Comparison of ENCODE assay signal across 9 cellular contexts in genomic region chr22:38513063-38513462, GRCh38. TPM values are rescaled to one million over a fixed set of nuclear protein-coding genes. Genes with fewer than 3 reads are reported as not detected.
DNase-seq lines count a peak whose midpoint lies in the region; ATAC-seq, FAIRE-seq and TF ChIP-seq lines count a peak whose summit lies in the region.
"Had no signal": no experiment of that assay in that cellular context is flagged by ENCODE, and none has a peak within 500 bp of the region (broad histone marks: within the 10 kb centered on the region; RNA-seq: fewer than 3 reads in every experiment).

No MANE protein-coding gene starts in this region.

- H4K20me1 ChIP-seq in OCI-LY1 (ENCODE audit: insufficient read depth, low read length) (no peaks in the 10 kb centered on the region), K562 (replicated peaks; ENCODE audit: control insufficient read depth, insufficient read depth, low read length) (no peaks in the 10 kb centered on the region)

- H3K27ac ChIP-seq in OCI-LY1 (ENCODE audit: low read depth, low read length, poor library complexity, severe bottlenecking) (no peak overlapping the region), K562 (ENCODE audit: extremely low read depth, low read depth, low read length) (no peak overlapping the region; the same call in 2 of the 3 replicates), psoas muscle (no peak overlapping the region)

- in situ Hi-C loops in K562 (cut with MboI), result no loop called here

- POLR2A ChIA-PET in K562 (lab: Yijun Ruan, JAX), result interaction anchor here (3.4 kb wide), 1 partner anchor 11 kb away, joined by 12 read pairs; no protein-coding TSS in a partner anchor

- TF ChIP-seq POLR2A in K562 (conservative IDR thresholded peaks at IDR 0.05), result no peak

- TF ChIP-seq RAD21 in K562 (CRISPR knock-in tag; conservative IDR thresholded peaks at IDR 0.05 in 1 of 2, IDR thresholded peaks at IDR 0.05 in 1 of 2), result peak in 1 of 2 experiments; percentile 38; a peak in 2 of 4 replicates

- no peaks in the 10 kb centered on the region for H3K36me3 ChIP-seq in OCI-LY1 (ENCODE audit: insufficient read depth, low read length)
- H3K36me3 ChIP-seq in K562 (ENCODE audit: control insufficient read depth, insufficient read depth, low read length), result no peaks in the 10 kb centered on the region
- no peaks in the 10 kb centered on the region for H3K36me3 ChIP-seq in psoas muscle (ENCODE audit: insufficient read depth in 1 of 2, low read depth in 1 of 2)

- no peaks in the 10 kb centered on the region for H3K9me2 ChIP-seq in OCI-LY1 (ENCODE audit: low read depth, low read length)

- no peak overlapping the region for H3K4me3 ChIP-seq in OCI-LY1 (ENCODE audit: low read depth, low read length, poor library complexity, severe bottlenecking)
- no peak overlapping the region for H3K4me3 ChIP-seq in K562
- no peak overlapping the region for H3K4me3 ChIP-seq in psoas muscle

- H2AFZ ChIP-seq in OCI-LY1 (ENCODE audit: low read length), result no peak overlapping the region
- 0 out of 2 replicates have a peak overlapping the region, but pooled peaks have one; percentile 62 for H2AFZ ChIP-seq in K562 (ENCODE audit: low read depth, low read length)

- FAIRE-seq in K562 (lab: Jason Lieb, UNC), result peak; percentile 69

- H3F3A ChIP-seq in OCI-LY1 (ENCODE audit: insufficient read depth, low read length), result no peaks in the 10 kb centered on the region

- TF ChIP-seq CTCF in OCI-LY1 (IDR thresholded peaks at IDR 0.05; ENCODE audit: low read length) (peak; percentile 62), K562 (IDR thresholded peaks at IDR 0.05 in 2 of 3, conservative IDR thresholded peaks at IDR 0.05 in 1 of 3; ENCODE audit: insufficient read depth in 2 of 3, low read depth in 1 of 3, low read length in 3 of 3) (peak; percentile 45 to 64 (median 61)), psoas muscle (IDR thresholded peaks at IDR 0.05) (no peak)

- intact Hi-C loops in K562 (cut with micrococcal nuclease) (loop anchor here (5.0 kb wide), 1 partner anchor 59 kb away; the partner anchor contains the start of gene DMC1), psoas muscle (cut with DNase I) (no loop called here)

- H3K9me3 ChIP-seq in OCI-LY1 (ENCODE audit: low read length) (no peaks in the 10 kb centered on the region), K562 (replicated peaks; ENCODE audit: control insufficient read depth, insufficient read depth, low read depth, low read length) (no peaks in the 10 kb centered on the region), psoas muscle (no peaks in the 10 kb centered on the region)

- CTCF ChIA-PET in K562 (lab: Yijun Ruan, JAX; ENCODE audit: low intra/inter-chr PET ratio), result no interaction called here

- H3K27me3 ChIP-seq in OCI-LY1 (ENCODE audit: insufficient read depth, low read length) (no peaks in the 10 kb centered on the region), K562 (ENCODE audit: control insufficient read depth in 2 of 2, insufficient read depth in 2 of 2, low read length in 2 of 2) (no peaks in the 10 kb centered on the region), psoas muscle (ENCODE audit: insufficient read depth in 3 of 3, low read length in 2 of 3) (no peaks in the 10 kb centered on the region)

- peaks cover 5% of the 10 kb centered on the region for H3K4me1 ChIP-seq in OCI-LY1 (ENCODE audit: insufficient read depth, low read length, severe bottlenecking)
- peaks cover 21 to 35% of the 10 kb centered on the region in 2 experiments; a peak in 4 of 5 replicates for H3K4me1 ChIP-seq in K562 (replicated peaks in 1 of 2; ENCODE audit: control insufficient read depth in 2 of 2, insufficient read depth in 2 of 2, low read length in 2 of 2)
- H3K4me1 ChIP-seq in psoas muscle, result no peaks in the 10 kb centered on the region

- H3K9ac ChIP-seq in OCI-LY1 (ENCODE audit: low read length) (no peak overlapping the region), K562 (ENCODE audit: insufficient read depth in 1 of 2, low read depth in 2 of 2, low read length in 2 of 2) (no peak overlapping the region; a peak in 1 of 4 replicates)

- DNase-seq in NCI-H82 (lab: John Stamatoyannopoulos, UW) (peak; percentile 49), NCI-H82 treated with DMSO at 0.1 percent for 48 hours (lab: John Stamatoyannopoulos, UW; ENCODE audit: unreplicated experiment) (no peak), K562 (ENCODE audit: extremely low read depth in 1 of 4, low spot score in 3 of 4) (peak; percentile 29 to 63 (median 46)), psoas muscle (no peak), NCI-H1105 treated with DMSO at 0.1 percent for 48 hours (lab: John Stamatoyannopoulos, UW) (no peak), putamen (ENCODE audit: low spot score) (no peak)
- DNase-seq in stimulated activated CD8-positive, alpha-beta memory T cell treated with anti-CD3 and anti-CD28 coated beads, Interleukin-12 subunit alpha, Interleukin-12 subunit beta, amount 100 ng/mL, for 4 hours (ENCODE audit: low read depth), result peak; percentile 15
- DNase-seq: hippocampal formation had no signal

- WGBS in K562 (ENCODE audit: insufficient coverage, low coverage, missing lambda C conversion rate), result no CpG with 5 or more reads among the region's 1 CpG
- WGBS in psoas muscle, 3 donors, result 67 to 91% (median 83%) methylated on average over 1 of the region's 1 CpG

- H3K79me2 ChIP-seq in OCI-LY1 (ENCODE audit: insufficient read depth, low read length) (no peaks in the 10 kb centered on the region), K562 (ENCODE audit: control insufficient read depth, insufficient read depth, low read length) (no peaks in the 10 kb centered on the region)

- H3K4me2 ChIP-seq in OCI-LY1 (ENCODE audit: low read length) (no peak overlapping the region), K562 (ENCODE audit: insufficient read depth, low read length) (no peak overlapping the region)

- no TSS peak for BruUV-seq in K562 (replicated peaks; lab: Mats Ljungman, UMichigan)

- ATAC-seq in K562 (peak; percentile 89), psoas muscle (no peak)

- no peak for TF ChIP-seq EP300 in K562 (IDR thresholded peaks at IDR 0.05; ENCODE audit: low read length)

- no peaks in the 10 kb centered on the region for H3K9me1 ChIP-seq in K562 (ENCODE audit: control insufficient read depth, insufficient read depth, low read length)

RNA-seq across cellular contexts. Expression of gene DDX17, which starts 7.0 kb away (rescaled TPM):
- total RNA-seq in K562 (2011; cell fraction: chromatin; rRNA removed; ENCODE audit: low replicate concordance), result 606 and 912 TPM in 2 replicates
- 357 and 403 TPM in 2 replicates for total RNA-seq in K562 (2011; cell fraction: nucleolus; rRNA removed)
- 494 and 663 TPM in 2 replicates for total RNA-seq in K562 (2011; cell fraction: nucleoplasm; rRNA removed)
- total RNA-seq in K562 (2014; rRNA removed) (330 and 355 TPM in 2 replicates), K562 (2014; rRNA removed; fragmentation: Illumina TruSeq; extraction: Trizol) (165 and 171 TPM in 2 replicates), K562 (2015; rRNA removed; fragmentation: Illumina TruSeq; extraction: Trizol) (182 and 189 TPM in 2 replicates), K562 (2021) (216 and 224 TPM in 2 replicates), psoas muscle (100 to 1,000 TPM; 127 to 173 (median 150) TPM)
- polyA plus RNA-seq in K562 (2011; rRNA removed) (421 and 553 TPM in 2 replicates), K562 (2014; fragmentation: Illumina TruSeq; extraction: Trizol) (160 and 185 TPM in 2 replicates), K562 (2014; fragmentation: Nextera tagmentation; extraction: Ambion mirVana) (10 to 100 TPM; 17.6 to 66.9 TPM), K562 (2014; rRNA removed) (252 and 270 TPM in 2 replicates), psoas muscle (10 to 100 TPM; 41.4 to 87.7 (median 49.5) TPM)
- polyA plus RNA-seq in K562 (2011; cell fraction: cytosol; rRNA removed), result 303 and 320 TPM in 2 replicates
- polyA plus RNA-seq in K562 (2011; cell fraction: nucleus; rRNA removed), result 1,663 and 2,084 TPM in 2 replicates
- polyA plus RNA-seq in K562 (2012), result 105 and 137 TPM in 2 replicates
- polyA minus RNA-seq in K562 (2011; rRNA and poly(A)+ RNA removed), result 387 and 408 TPM in 2 replicates
- polyA minus RNA-seq in K562 (2011; cell fraction: cytosol; rRNA and poly(A)+ RNA removed), result 127 and 132 TPM in 2 replicates
- 457 and 507 TPM in 2 replicates for polyA minus RNA-seq in K562 (2011; cell fraction: nucleus; rRNA and poly(A)+ RNA removed)

RNA-seq across cellular contexts. Expression of gene KDELR3, which starts 45.2 kb away (rescaled TPM):
- total RNA-seq in K562 (2011; cell fraction: chromatin; rRNA removed; ENCODE audit: low replicate concordance), result 28.0 and 28.7 TPM in 2 replicates
- 33.2 and 33.5 TPM in 2 replicates for total RNA-seq in K562 (2011; cell fraction: nucleolus; rRNA removed)
- total RNA-seq in K562 (2011; cell fraction: nucleoplasm; rRNA removed), result 37.2 and 51.0 TPM in 2 replicates
- total RNA-seq in K562 (2014; rRNA removed) (8.8 and 10.9 TPM in 2 replicates), K562 (2014; rRNA removed; fragmentation: Illumina TruSeq; extraction: Trizol) (9.6 and 10.8 TPM in 2 replicates), K562 (2015; rRNA removed; fragmentation: Illumina TruSeq; extraction: Trizol) (7.1 and 7.4 TPM in 2 replicates), K562 (2021) (10.6 and 12.2 TPM in 2 replicates), psoas muscle (1 to 10 TPM in 2 of 4 donors, under 1 TPM in 2; 0.80 to 1.9 (median 1.2) TPM)
- polyA plus RNA-seq in K562 (2011; rRNA removed) (44.8 and 49.1 TPM in 2 replicates), K562 (2014; fragmentation: Illumina TruSeq; extraction: Trizol) (18.7 and 23.6 TPM in 2 replicates), K562 (2014; fragmentation: Nextera tagmentation; extraction: Ambion mirVana) (1 to 10 TPM; 7.6 to 8.5 TPM), K562 (2014; rRNA removed) (13.7 and 19.7 TPM in 2 replicates), psoas muscle (1 to 10 TPM in 1 of 3 donors, under 1 TPM in 2; 0.53 to 1.1 (median 0.75) TPM)
- polyA plus RNA-seq in K562 (2011; cell fraction: cytosol; rRNA removed), result 32.6 and 47.4 TPM in 2 replicates
- 8.3 and 16.8 TPM in 2 replicates for polyA plus RNA-seq in K562 (2011; cell fraction: nucleus; rRNA removed)
- polyA plus RNA-seq in K562 (2012), result 11.4 and 20.4 TPM in 2 replicates
- 21.7 and 25.7 TPM in 2 replicates for polyA minus RNA-seq in K562 (2011; rRNA and poly(A)+ RNA removed)
- polyA minus RNA-seq in K562 (2011; cell fraction: cytosol; rRNA and poly(A)+ RNA removed), result 8.5 and 11.5 TPM in 2 replicates
- 4.0 and 8.4 TPM in 2 replicates for polyA minus RNA-seq in K562 (2011; cell fraction: nucleus; rRNA and poly(A)+ RNA removed)

RNA-seq across cellular contexts. Expression of gene DMC1, which starts 56.9 kb away (rescaled TPM):
- total RNA-seq in K562 (2011; cell fraction: chromatin; rRNA removed; ENCODE audit: low replicate concordance), result 5.1 and 22.4 TPM in 2 replicates
- total RNA-seq in K562 (2011; cell fraction: nucleolus; rRNA removed), result 2.5 and 8.3 TPM in 2 replicates
- total RNA-seq in K562 (2011; cell fraction: nucleoplasm; rRNA removed), result 4.4 and 5.9 TPM in 2 replicates
- total RNA-seq in K562 (2014; rRNA removed), result 13.4 and 15.1 TPM in 2 replicates
- total RNA-seq in K562 (2014; rRNA removed; fragmentation: Illumina TruSeq; extraction: Trizol), result 11.4 and 11.7 TPM in 2 replicates
- total RNA-seq in K562 (2015; rRNA removed; fragmentation: Illumina TruSeq; extraction: Trizol), result 12.1 and 14.5 TPM in 2 replicates
- 5.2 and 5.5 TPM in 2 replicates for total RNA-seq in K562 (2021)
- 4.8 and 8.2 TPM in 2 replicates for polyA plus RNA-seq in K562 (2011; rRNA removed)
- polyA plus RNA-seq in K562 (2011; cell fraction: cytosol; rRNA removed), result 6.7 and 10.6 TPM in 2 replicates
- 2.5 and 2.7 TPM in 2 replicates for polyA plus RNA-seq in K562 (2011; cell fraction: nucleus; rRNA removed)
- 8.7 and 34.7 TPM in 2 replicates for polyA plus RNA-seq in K562 (2012)
- polyA plus RNA-seq in K562 (2014; fragmentation: Illumina TruSeq; extraction: Trizol), result 9.8 and 11.9 TPM in 2 replicates
- polyA plus RNA-seq in K562 (2014; fragmentation: Nextera tagmentation; extraction: Ambion mirVana), result 1 to 10 TPM; 8.4 to 8.7 TPM
- polyA plus RNA-seq in K562 (2014; rRNA removed), result 55.5 and 73.8 TPM in 2 replicates
- polyA minus RNA-seq in K562 (2011; rRNA and poly(A)+ RNA removed), result 17.2 and 31.1 TPM in 2 replicates
- 3.1 and 8.8 TPM in 2 replicates for polyA minus RNA-seq in K562 (2011; cell fraction: cytosol; rRNA and poly(A)+ RNA removed)
- 2.7 and 3.1 TPM in 2 replicates for polyA minus RNA-seq in K562 (2011; cell fraction: nucleus; rRNA and poly(A)+ RNA removed)
- total RNA-seq in psoas muscle, result under 1 TPM; 0.22 to 0.54 (median 0.43) TPM
- polyA plus RNA-seq in psoas muscle, result under 1 TPM; 0.09 to 0.91 (median 0.12) TPM

RNA-seq across cellular contexts. Expression of gene KCNJ4, which starts 58.1 kb away (rescaled TPM):
- total RNA-seq in K562 (2011; cell fraction: chromatin; rRNA removed; ENCODE audit: low replicate concordance), result 0.23 TPM in 1 of 2 replicates, not detected in the other
- 0.26 and 0.33 TPM in 2 replicates for total RNA-seq in K562 (2011; cell fraction: nucleolus; rRNA removed)
- total RNA-seq in K562 (2011; cell fraction: nucleoplasm; rRNA removed), result not detected in 2 replicates
- 0.09 and 0.41 TPM in 2 replicates for total RNA-seq in K562 (2014; rRNA removed)
- not detected in 2 replicates for total RNA-seq in K562 (2014; rRNA removed; fragmentation: Illumina TruSeq; extraction: Trizol)
- total RNA-seq in K562 (2015; rRNA removed; fragmentation: Illumina TruSeq; extraction: Trizol), result not detected in 2 replicates
- total RNA-seq in K562 (2021), result 0.13 and 0.55 TPM in 2 replicates
- polyA plus RNA-seq in K562 (2011; rRNA removed), result 0.07 and 0.18 TPM in 2 replicates
- 0.13 and 0.24 TPM in 2 replicates for polyA plus RNA-seq in K562 (2011; cell fraction: cytosol; rRNA removed)
- polyA plus RNA-seq in K562 (2011; cell fraction: nucleus; rRNA removed), result 0.10 TPM in 2 replicates
- polyA plus RNA-seq in K562 (2012), result 0.07 and 0.15 TPM in 2 replicates
- polyA plus RNA-seq in K562 (2014; fragmentation: Illumina TruSeq; extraction: Trizol), result 0.07 and 0.28 TPM in 2 replicates
- not detected for polyA plus RNA-seq in K562 (2014; fragmentation: Nextera tagmentation; extraction: Ambion mirVana)
- 0.20 and 0.27 TPM in 2 replicates for polyA plus RNA-seq in K562 (2014; rRNA removed)
- 0.09 TPM in 1 of 2 replicates, not detected in the other for polyA minus RNA-seq in K562 (2011; rRNA and poly(A)+ RNA removed)
- 0.38 TPM in 1 of 2 replicates, not detected in the other for polyA minus RNA-seq in K562 (2011; cell fraction: cytosol; rRNA and poly(A)+ RNA removed)
- 0.22 TPM in 1 of 2 replicates, not detected in the other for polyA minus RNA-seq in K562 (2011; cell fraction: nucleus; rRNA and poly(A)+ RNA removed)
- not detected for total RNA-seq in psoas muscle
- polyA plus RNA-seq in psoas muscle, result under 1 TPM in 1 of 3 donors, not detected in 2; 0.01 TPM

Comparison
In these comparisons a context has a peak if more than half of its experiments do, and no peak if none do; other contexts are left out.
1. DNase-seq: peak in NCI-H82 (single experiment), K562 (4 of 4) and stimulated activated CD8-positive, alpha-beta memory T cell treated with anti-CD3 and anti-CD28 coated beads, Interleukin-12 subunit alpha, Interleukin-12 subunit beta, amount 100 ng/mL, for 4 hours (single experiment); none in NCI-H82 treated with DMSO at 0.1 percent for 48 hours (single experiment), psoas muscle (0 of 2), NCI-H1105 treated with DMSO at 0.1 percent for 48 hours (single experiment) and putamen (single experiment).